In the genomic region with DNA sequence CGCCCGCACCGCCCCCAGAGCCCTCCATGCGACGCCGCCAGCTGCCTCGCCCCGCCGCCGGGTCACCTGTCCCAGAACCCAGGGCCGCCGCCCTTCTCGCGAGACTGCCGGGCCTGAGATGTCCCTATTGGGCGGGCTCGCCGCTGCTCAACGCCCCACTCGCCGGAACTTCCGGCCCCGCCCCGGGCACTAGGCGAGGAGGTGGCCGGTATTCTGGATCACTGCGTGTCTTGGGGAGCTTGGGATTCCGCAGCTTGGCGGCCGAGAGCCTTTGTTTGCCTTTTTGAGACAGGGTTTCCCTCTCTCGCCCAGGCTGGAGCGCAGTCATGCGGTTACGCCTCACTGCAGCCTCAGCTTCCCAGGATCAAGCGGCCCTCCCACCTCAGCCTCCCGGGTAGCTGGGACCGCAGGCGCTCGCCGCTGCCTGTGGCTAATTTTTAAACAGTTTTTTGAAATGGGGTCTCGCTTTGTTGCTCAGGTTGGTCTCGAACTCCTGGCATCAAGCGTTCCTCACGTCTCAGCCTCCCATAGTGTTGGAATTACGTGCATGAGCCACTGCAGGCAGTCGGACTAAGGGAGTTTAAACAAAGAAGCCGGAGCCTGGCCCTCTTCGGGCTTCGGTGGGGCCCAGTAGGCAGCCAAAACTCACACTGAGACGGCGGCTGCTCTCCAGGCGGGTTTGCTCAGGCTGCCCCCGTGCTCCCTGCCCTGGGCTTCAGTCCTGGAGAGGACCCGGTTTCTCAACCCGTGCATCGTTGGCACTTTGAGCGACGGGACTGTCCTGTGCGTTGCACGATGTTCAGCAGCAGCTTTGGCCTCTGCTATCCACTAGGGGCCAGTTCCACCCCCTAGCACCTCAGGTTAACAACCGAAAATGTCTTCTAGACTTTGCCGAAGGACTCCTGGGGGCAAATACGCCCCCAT, we compare ENCODE assay signal across 8 cellular contexts. TPM values are rescaled to one million over a fixed set of nuclear protein-coding genes. Genes with fewer than 3 reads are reported as not detected.
DNase-seq lines count a peak whose midpoint lies in the region; ATAC-seq and TF ChIP-seq lines count a peak whose summit lies in the region.

A gene (minus strand): TSS at position 43 of the 924 bp plus-strand sequence. CDS start 15 bp downstream, at position 28.

- peaks cover 0 to 3% (median 0%) of the 10 kb centered on the region in 8 donors for H3K9me3 Mint-ChIP-seq in CD4-positive, alpha-beta memory T cell
- H3K9me3 Mint-ChIP-seq in activated CD4-positive, alpha-beta memory T cell treated with anti-CD3 and anti-CD28 coated beads for 36 hours = peaks cover 5% of the 10 kb centered on the region

- 3% methylated on average over 28 of the region's 63 CpGs for WGBS in right lobe of liver (ENCODE audit: insufficient coverage, low coverage, low lambda C conversion rate, missing lambda C conversion rate)

- peaks cover 3 to 8% of the 10 kb centered on the region in 2 donors for H3K36me3 Mint-ChIP-seq in CD4-positive, alpha-beta memory T cell
- H3K36me3 Mint-ChIP-seq in activated CD4-positive, alpha-beta memory T cell treated with anti-CD3 and anti-CD28 coated beads for 36 hours = peaks cover 9% of the 10 kb centered on the region

- ATAC-seq in GM19452 (IDR thresholded peaks at IDR 0.05; ENCODE audit: unreplicated experiment) (peak; percentile 79), HG03575 (IDR thresholded peaks at IDR 0.05; ENCODE audit: extremely low read depth, insufficient number of reproducible peaks, low FRiP score, unreplicated experiment) (peak; percentile 32), right lobe of liver (peak; percentile 96 to 98 (median 97))

- H3K27me3 Mint-ChIP-seq in CD4-positive, alpha-beta memory T cell = peaks cover 3 to 6% of the 10 kb centered on the region in 2 donors
- peaks cover 5% of the 10 kb centered on the region for H3K27me3 Mint-ChIP-seq in activated CD4-positive, alpha-beta memory T cell treated with anti-CD3 and anti-CD28 coated beads for 36 hours

- peak; percentile 96 for TF ChIP-seq POLR2A in right lobe of liver (IDR thresholded peaks at IDR 0.05)

- POLR2A ChIA-PET in CD4-positive, alpha-beta memory T cell (lab: Charles Lee; ENCODE audit: partially characterized antibody) = interaction anchor here (1.0 kb wide), 1 partner anchor 13 kb away, joined by 3 read pairs; no protein-coding TSS in a partner anchor
- POLR2A ChIA-PET in activated CD4-positive, alpha-beta memory T cell treated with anti-CD3 and anti-CD28 coated beads for 36 hours (lab: Charles Lee) = interaction anchor here (1.9 kb wide), 1 partner anchor 14 kb away, joined by 10 read pairs; no protein-coding TSS in a partner anchor

- intact Hi-C loops in CD4-positive, alpha-beta memory T cell (cut with micrococcal nuclease) = no loop called here
- intact Hi-C loops in activated CD4-positive, alpha-beta memory T cell treated with anti-CD3 and anti-CD28 coated beads for 36 hours (cut with micrococcal nuclease) = loop anchor here (1.0 to 5.0 kb wide), 3 partner anchors 13 to 93 kb away; no protein-coding TSS in a partner anchor
- intact Hi-C loops in dorsolateral prefrontal cortex (cut with DNase I) (loop anchor here in 1 of 2 donors (5.0 kb wide), 1 partner anchor 182 kb away; no protein-coding TSS in a partner anchor), right lobe of liver (cut with DNase I) (no loop called here)

- peak; percentile 84 to 88 (median 87) for DNase-seq in CD4-positive, alpha-beta memory T cell
- DNase-seq in NCI-H82 (lab: John Stamatoyannopoulos, UW) = peak; percentile 98
- peak; percentile 95 for DNase-seq in activated CD4-positive, alpha-beta memory T cell treated with anti-CD3 and anti-CD28 coated beads for 36 hours
- DNase-seq in dorsolateral prefrontal cortex = peak; percentile 91 to 98 (median 96)
- peak; percentile 99 for DNase-seq in right lobe of liver
- peak; percentile 92 for DNase-seq in stimulated activated CD4-positive, alpha-beta T cell treated with anti-CD3 and anti-CD28 coated beads, Interleukin-4, amount 100 ng/mL, for 24 hours

- peak in 12 of 56 donors; percentile 5 to 41 (median 10) for TF ChIP-seq CTCF in dorsolateral prefrontal cortex (IDR thresholded peaks at IDR 0.05 in 54 of 56, conservative IDR thresholded peaks at IDR 0.05 in 2 of 56; ENCODE audit: low read depth in 1 of 56, partially characterized antibody in 56 of 56)
- TF ChIP-seq CTCF in right lobe of liver (IDR thresholded peaks at IDR 0.05) = peak; percentile 11 to 36 (median 16)

- H3K4me3 Mint-ChIP-seq in CD4-positive, alpha-beta memory T cell = peak within 1 kb of the TSS; percentile 82 to 90 (median 86)
- H3K4me3 Mint-ChIP-seq in activated CD4-positive, alpha-beta memory T cell treated with anti-CD3 and anti-CD28 coated beads for 36 hours = peak within 1 kb of the TSS; percentile 78

- H3K4me1 Mint-ChIP-seq in CD4-positive, alpha-beta memory T cell = peaks cover 17 to 41% (median 30%) of the 10 kb centered on the region in 4 donors
- H3K4me1 Mint-ChIP-seq in activated CD4-positive, alpha-beta memory T cell treated with anti-CD3 and anti-CD28 coated beads for 36 hours (ENCODE audit: low read depth) = peaks cover 27% of the 10 kb centered on the region

- H3K4me3 ChIP-seq in CD4-positive, alpha-beta memory T cell (ENCODE audit: low read length in 2 of 2) = peak within 1 kb of the TSS; percentile 78 to 89
- peak within 1 kb of the TSS; percentile 66 to 98 (median 90) for H3K4me3 ChIP-seq in dorsolateral prefrontal cortex
- H3K4me3 ChIP-seq in right lobe of liver = peak within 1 kb of the TSS; percentile 64 to 93 (median 77)

- CTCF ChIA-PET in CD4-positive, alpha-beta memory T cell (lab: Charles Lee; ENCODE audit: partially characterized antibody) = no interaction called here
- CTCF ChIA-PET in activated CD4-positive, alpha-beta memory T cell treated with anti-CD3 and anti-CD28 coated beads for 36 hours (lab: Charles Lee) = interaction anchor here (0.6 kb wide), 1 partner anchor 1254 kb away, joined by 3 read pairs; no protein-coding TSS in a partner anchor

- peak within 1 kb of the TSS; percentile 29 to 77 (median 62) for H3K27ac Mint-ChIP-seq in CD4-positive, alpha-beta memory T cell
- no peak within 1 kb of the TSS for H3K27ac Mint-ChIP-seq in activated CD4-positive, alpha-beta memory T cell treated with anti-CD3 and anti-CD28 coated beads for 36 hours

- H3K27ac ChIP-seq in CD4-positive, alpha-beta memory T cell (ENCODE audit: low read depth, low read length) = peak within 1 kb of the TSS; percentile 36
- H3K27ac ChIP-seq in dorsolateral prefrontal cortex = peak within 1 kb of the TSS; percentile 43 to 96 (median 86)
- peak within 1 kb of the TSS; percentile 88 to 92 (median 89) for H3K27ac ChIP-seq in right lobe of liver

- no peaks in the 10 kb centered on the region for H3K27me3 ChIP-seq in CD4-positive, alpha-beta memory T cell (ENCODE audit: insufficient read depth, low read length)
- H3K27me3 ChIP-seq in dorsolateral prefrontal cortex = no peaks in the 10 kb centered on the region
- H3K27me3 ChIP-seq in right lobe of liver = no peaks in the 10 kb centered on the region

- H3K36me3 ChIP-seq in CD4-positive, alpha-beta memory T cell (ENCODE audit: insufficient read depth, low read length) = no peaks in the 10 kb centered on the region
- no peaks in the 10 kb centered on the region for H3K36me3 ChIP-seq in right lobe of liver

- peaks cover 42% of the 10 kb centered on the region for H3K4me1 ChIP-seq in CD4-positive, alpha-beta memory T cell (ENCODE audit: insufficient read depth, low read length)
- peaks cover 0 to 20% (median 6%) of the 10 kb centered on the region in 4 donors for H3K4me1 ChIP-seq in right lobe of liver

- H3K9me3 ChIP-seq in CD4-positive, alpha-beta memory T cell (ENCODE audit: control insufficient read depth in 1 of 2, low read length in 2 of 2) = no peaks in the 10 kb centered on the region
- H3K9me3 ChIP-seq in right lobe of liver = no peaks in the 10 kb centered on the region

RNA-seq across cellular contexts. Expression of the gene that starts here (rescaled TPM):
- 10 to 100 TPM; 13.1 to 14.6 TPM for total RNA-seq in CD4-positive, alpha-beta memory T cell
- 1 to 10 TPM; 2.0 to 7.0 TPM for polyA plus RNA-seq in CD4-positive, alpha-beta memory T cell
- total RNA-seq in activated CD4-positive, alpha-beta memory T cell treated with anti-CD3 and anti-CD28 coated beads for 36 hours = 10 to 100 TPM; 15.5 to 19.3 TPM
- total RNA-seq in dorsolateral prefrontal cortex = 10 to 100 TPM; 19.4 to 39.0 (median 27.8) TPM
- 10 to 100 TPM; 10.7 to 49.2 (median 25.5) TPM for total RNA-seq in right lobe of liver

Comparison
In these comparisons a context has a peak if more than half of its experiments do, and no peak if none do; other contexts are left out.
1. Peak in every context shown above with its lines: DNase-seq, ATAC-seq, H3K4me3 ChIP-seq and H3K27ac ChIP-seq.
2. H3K27ac ChIP-seq: peak in every context shown above with its lines; median percentile 89 in right lobe of liver; 86 in dorsolateral prefrontal cortex; 36 in CD4-positive, alpha-beta memory T cell.
3. ATAC-seq: peak in every context shown above with its lines; median percentile 97 in right lobe of liver; 79 in GM19452; 32 in HG03575.